27 cellular contexts compared by ENCODE assay signal in genomic region chr3:183662099-183662498, GRCh38.
"Had no signal": no experiment of that assay in that cellular context is flagged by ENCODE, and none has a peak within 500 bp of the region (broad histone marks: within the 10 kb centered on the region; RNA-seq: fewer than 3 reads in every experiment).

No MANE protein-coding gene starts in this region.

- H3K36me3 ChIP-seq: colonic mucosa had no signal

- H3K27ac ChIP-seq: ascending aorta, colonic mucosa, neural progenitor cell, prostate gland, stomach, suprapubic skin, tibial artery, WERI-Rb-1 had no signal

- H3K9me3 ChIP-seq: ascending aorta, colonic mucosa, prostate gland, stomach, suprapubic skin, tibial artery had no signal

- H3K4me1 ChIP-seq: ascending aorta, colonic mucosa, neural progenitor cell, prostate gland, suprapubic skin had no signal

- H2AFZ ChIP-seq: neural progenitor cell had no signal

- DNase-seq: activated CD4-positive, alpha-beta T cell treated with anti-CD3 and anti-CD28 coated beads for 48 hours; activated CD4-positive, alpha-beta T cell treated with anti-CD3 and anti-CD28 coated beads, Interleukin-2, amount 50 U/mL, for 48 hours; activated CD8-positive, alpha-beta memory T cell treated with anti-CD3 and anti-CD28 coated beads for 24 hours; activated effector memory CD4-positive, alpha-beta T cell treated with Interleukin-2 at 50 U/mL for 16 hours; activated naive CD4-positive, alpha-beta T cell treated with anti-CD3 and anti-CD28 coated beads for 36 hours; activated naive CD8-positive, alpha-beta T cell treated with anti-CD3 and anti-CD28 coated beads for 36 hours; central memory CD4-positive, alpha-beta T cell; colonic mucosa; effector CD8-positive, alpha-beta T cell; foreskin melanocyte; left cardiac atrium; natural killer cell; stimulated activated CD4-positive, alpha-beta T cell treated with anti-CD3 and anti-CD28 coated beads, Interleukin-15, amount 100 ng/mL, for 24 hours; stimulated activated CD4-positive, alpha-beta T cell treated with anti-CD3 and anti-CD28 coated beads, Interleukin-2, amount 100 ng/mL, for 24 hours; stimulated activated naive B cell treated with anti-CD40 and anti-IgM and Interleukin-4, amounts not matched to agents 10 μg/mL and 1 μg/mL and 100 μg/mL, for 72 hours; stomach; T-helper 17 cell; T1000; tibial artery; WERI-Rb-1 had no signal

- H3K4me3 ChIP-seq: ascending aorta, colonic mucosa, neural progenitor cell, prostate gland, stomach, suprapubic skin, tibial artery had no signal

- H3K27me3 ChIP-seq: ascending aorta, colonic mucosa, neural progenitor cell, stomach, suprapubic skin, tibial artery had no signal

- H3K4me2 ChIP-seq: neural progenitor cell had no signal

- FAIRE-seq: keratinocyte had no signal

- H3K9ac ChIP-seq: neural progenitor cell had no signal

- ATAC-seq: activated CD4-positive, CD25-positive, alpha-beta regulatory T cell treated with anti-CD3 and anti-CD28 coated beads, Interleukin-2, amount 50 U/mL, for 24 hours; left cardiac atrium; natural killer cell; SK-N-SH treated with all-trans-retinoic acid at 6 μM for 48 hours; stimulated activated naive B cell treated with anti-CD40 and anti-IgM and Interleukin-4, amounts not matched to agents 10 μg/mL and 1 μg/mL and 100 μg/mL, for 72 hours; T-helper 17 cell had no signal
